3 cellular contexts compared by ENCODE assay signal in the genomic region with DNA sequence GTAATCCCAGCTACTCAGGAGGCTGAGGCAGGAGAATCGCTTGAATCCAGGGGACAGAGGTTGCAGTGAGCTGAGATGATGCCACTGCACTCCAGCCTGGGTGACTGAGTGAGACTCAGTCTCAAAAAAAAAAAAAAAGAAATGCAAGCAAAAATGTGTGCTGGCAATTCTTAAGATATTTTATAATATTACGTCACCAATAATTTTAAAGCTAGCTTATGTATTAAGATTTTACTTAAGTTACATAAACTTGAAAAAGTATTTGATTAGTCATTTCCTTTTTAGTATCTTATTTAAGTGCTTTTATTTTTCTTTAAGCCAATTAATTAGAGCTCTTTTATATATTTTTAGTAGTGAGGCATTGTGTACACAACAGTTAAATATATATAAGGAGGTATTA. TPM values are rescaled to one million over a fixed set of nuclear protein-coding genes. Genes with fewer than 3 reads are reported as not detected.
"Had no signal": no experiment of that assay in that cellular context is flagged by ENCODE, and none has a peak within 500 bp of the region (broad histone marks: within the 10 kb centered on the region; RNA-seq: fewer than 3 reads in every experiment).

No MANE protein-coding gene starts in this region.

RNA-seq across cellular contexts. Expression of a gene that starts 48.5 kb away (rescaled TPM):
- total RNA-seq: HT-29, IMR-90 had no signal
- polyA plus RNA-seq: IgD-negative memory B cell, IMR-90 had no signal
